9 cellular contexts compared by ENCODE assay signal in genomic region chr3:111311709-111312235, GRCh38.
DNase-seq lines count a peak whose midpoint lies in the region; ATAC-seq and TF ChIP-seq lines count a peak whose summit lies in the region.
"Had no signal": no experiment of that assay in that cellular context is flagged by ENCODE, and none has a peak within 500 bp of the region (broad histone marks: within the 10 kb centered on the region; RNA-seq: fewer than 3 reads in every experiment).

No MANE protein-coding gene starts in this region.

- TF ChIP-seq POLR2A in uterus (IDR thresholded peaks at IDR 0.05), result no peak

- H2AFZ ChIP-seq in DND-41 (ENCODE audit: low read depth, low read length), result peak overlapping the region; percentile 57; the same call in 1 of the 2 replicates
- no peak overlapping the region for H2AFZ ChIP-seq in Karpas-422 (ENCODE audit: low read length)
- H2AFZ ChIP-seq: parathyroid adenoma had no signal

- no peaks in the 10 kb centered on the region for H3K79me2 ChIP-seq in DND-41 (ENCODE audit: insufficient read depth, low read length)
- H3K79me2 ChIP-seq in Karpas-422 (ENCODE audit: low read length), result no peaks in the 10 kb centered on the region
- H3K79me2 ChIP-seq: parathyroid adenoma had no signal

- H3K4me3 ChIP-seq in DND-41 (ENCODE audit: low read depth in 1 of 2, low read length in 2 of 2) (peak overlapping the region in 1 of 2 experiments; percentile 5; a peak in 1 of 4 replicates), Karpas-422 (ENCODE audit: low read length) (no peak overlapping the region), uterus (no peak overlapping the region)

- no peak for TF ChIP-seq CTCF in DND-41 (IDR thresholded peaks at IDR 0.05; ENCODE audit: borderline replicate concordance, extremely low read depth, low read length, poor library complexity, severe bottlenecking)
- no peak for TF ChIP-seq CTCF in chondrocyte (IDR thresholded peaks at IDR 0.05)
- no peak for TF ChIP-seq CTCF in uterus (IDR thresholded peaks at IDR 0.05)

- H3K27me3 Mint-ChIP-seq in central memory CD8-positive, alpha-beta T cell, result no peaks in the 10 kb centered on the region
- H3K27me3 Mint-ChIP-seq in chondrocyte (ENCODE audit: low read depth), result no peaks in the 10 kb centered on the region

- H3K4me1 ChIP-seq in DND-41 (ENCODE audit: insufficient read depth, low read length) (peaks cover 98% of the 10 kb centered on the region), Karpas-422 (ENCODE audit: low read length) (no peaks in the 10 kb centered on the region), uterus (no peaks in the 10 kb centered on the region)
- H3K4me1 ChIP-seq: parathyroid adenoma had no signal

- peak overlapping the region; percentile 0 for H3K4me3 Mint-ChIP-seq in central memory CD8-positive, alpha-beta T cell
- no peak overlapping the region for H3K4me3 Mint-ChIP-seq in chondrocyte (ENCODE audit: unreplicated experiment)

- ATAC-seq in DND-41 (ENCODE audit: insufficient read depth, low read depth), result peak; percentile 84
- peak; percentile 96 for ATAC-seq in GM21423 (IDR thresholded peaks at IDR 0.05; ENCODE audit: unreplicated experiment)
- ATAC-seq in HG03460 (IDR thresholded peaks at IDR 0.05; ENCODE audit: unreplicated experiment), result peak; percentile 92
- ATAC-seq in central memory CD8-positive, alpha-beta T cell (replicated peaks; ENCODE audit: extremely low read depth, poor library complexity, severe bottlenecking), result peak; percentile 55

- H3K36me3 Mint-ChIP-seq in central memory CD8-positive, alpha-beta T cell (ENCODE audit: insufficient read depth), result no peaks in the 10 kb centered on the region
- H3K36me3 Mint-ChIP-seq in chondrocyte (ENCODE audit: low read depth), result no peaks in the 10 kb centered on the region

- H3K27ac ChIP-seq in DND-41 (ENCODE audit: low read length) (peak overlapping the region; percentile 98), Karpas-422 (ENCODE audit: low read length) (no peak overlapping the region), uterus (no peak overlapping the region)
- H3K27ac ChIP-seq: parathyroid adenoma had no signal

- H3K4me2 ChIP-seq in DND-41 (ENCODE audit: insufficient read depth, low read length) (peak overlapping the region; percentile 40), Karpas-422 (ENCODE audit: low read depth, low read length, poor library complexity, severe bottlenecking) (no peak overlapping the region)

- peaks cover 25% of the 10 kb centered on the region for H3K4me1 Mint-ChIP-seq in central memory CD8-positive, alpha-beta T cell
- peaks cover 3% of the 10 kb centered on the region for H3K4me1 Mint-ChIP-seq in chondrocyte (ENCODE audit: low read depth)

- peak overlapping the region; percentile 83 for H3K27ac Mint-ChIP-seq in central memory CD8-positive, alpha-beta T cell (ENCODE audit: low read depth)
- H3K27ac Mint-ChIP-seq in chondrocyte (ENCODE audit: unreplicated experiment), result no peak overlapping the region

- no peaks in the 10 kb centered on the region for H3K9me3 ChIP-seq in DND-41 (ENCODE audit: insufficient read depth, low read length, severe bottlenecking)
- H3K9me3 ChIP-seq in Karpas-422 (ENCODE audit: low read length), result no peaks in the 10 kb centered on the region
- H3K9me3 ChIP-seq in uterus, result no peaks in the 10 kb centered on the region

- H3K9ac ChIP-seq in DND-41 (ENCODE audit: low read depth, low read length) (peak overlapping the region; percentile 63), Karpas-422 (ENCODE audit: low read length) (no peak overlapping the region)
- H3K9ac ChIP-seq: parathyroid adenoma had no signal

- H3K9me2 ChIP-seq in Karpas-422 (replicated peaks; ENCODE audit: insufficient read depth, low read length), result no peaks in the 10 kb centered on the region

- H3K9me3 Mint-ChIP-seq in central memory CD8-positive, alpha-beta T cell, result no peaks in the 10 kb centered on the region
- no peaks in the 10 kb centered on the region for H3K9me3 Mint-ChIP-seq in chondrocyte (ENCODE audit: low read depth)

- H4K20me1 ChIP-seq in DND-41 (ENCODE audit: insufficient read depth, low read length), result no peaks in the 10 kb centered on the region
- H4K20me1 ChIP-seq in Karpas-422 (ENCODE audit: insufficient read depth, low read depth, low read length), result no peaks in the 10 kb centered on the region

- H3K36me3 ChIP-seq in DND-41 (ENCODE audit: insufficient read depth, low read length) (no peaks in the 10 kb centered on the region), Karpas-422 (ENCODE audit: insufficient read depth, low read length) (no peaks in the 10 kb centered on the region), uterus (no peaks in the 10 kb centered on the region)

- intact Hi-C loops in uterus (cut with DNase I; ENCODE audit: low total_unique reads), result no loop called here

- H3K27me3 ChIP-seq in DND-41 (ENCODE audit: insufficient read depth, low read length, poor library complexity), result no peaks in the 10 kb centered on the region
- no peaks in the 10 kb centered on the region for H3K27me3 ChIP-seq in Karpas-422 (ENCODE audit: low read length)
- no peaks in the 10 kb centered on the region for H3K27me3 ChIP-seq in uterus

- DNase-seq in DND-41 (peak; percentile 69), Karpas-422 (no peak), HT-29 (ENCODE audit: low spot score) (no peak), chondrocyte (ENCODE audit: low spot score) (no peak), uterus (no peak)
- DNase-seq in central memory CD8-positive, alpha-beta T cell (ENCODE audit: low spot score in 2 of 2), result no peak
